In the genomic region with DNA sequence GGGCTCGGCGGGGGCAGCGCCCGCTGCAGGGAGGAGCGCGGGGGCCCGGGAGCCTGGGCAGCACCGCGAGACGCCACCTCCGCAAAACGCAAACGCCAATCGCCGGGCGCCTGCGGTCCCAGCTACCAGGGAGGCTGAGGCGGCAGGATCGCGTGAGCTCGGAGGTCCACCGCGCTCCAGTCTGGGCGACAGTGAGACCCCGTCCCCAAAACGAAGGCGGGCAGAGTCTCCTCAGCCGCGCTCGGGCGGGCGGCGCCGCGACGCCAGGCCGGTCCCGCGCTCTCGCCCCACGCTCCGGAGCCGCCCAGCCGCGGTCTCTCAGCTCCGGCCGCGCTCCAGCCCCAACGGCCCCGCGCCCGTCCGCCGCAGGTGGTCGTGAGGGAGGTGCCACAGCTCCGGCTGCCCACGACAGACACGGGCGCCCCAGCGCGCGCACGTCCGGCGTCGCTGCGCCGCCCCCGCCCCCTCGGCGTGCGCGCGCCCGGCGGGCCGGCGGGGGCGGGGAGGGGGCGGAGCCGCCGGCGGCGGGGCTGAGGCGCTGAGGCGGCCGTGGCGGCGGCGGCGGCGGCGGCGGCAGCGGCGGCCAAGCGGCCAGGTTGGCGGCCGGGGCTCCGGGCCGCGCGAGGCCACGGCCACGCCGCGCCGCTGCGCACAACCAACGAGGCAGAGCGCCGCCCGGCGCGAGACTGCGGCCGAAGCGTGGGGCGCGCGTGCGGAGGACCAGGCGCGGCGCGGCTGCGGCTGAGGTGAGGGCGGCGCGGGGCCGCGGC, we compare ENCODE assay signal across 1 cellular context.
TF ChIP-seq lines count a peak whose summit lies in the region.

A gene with protein sequence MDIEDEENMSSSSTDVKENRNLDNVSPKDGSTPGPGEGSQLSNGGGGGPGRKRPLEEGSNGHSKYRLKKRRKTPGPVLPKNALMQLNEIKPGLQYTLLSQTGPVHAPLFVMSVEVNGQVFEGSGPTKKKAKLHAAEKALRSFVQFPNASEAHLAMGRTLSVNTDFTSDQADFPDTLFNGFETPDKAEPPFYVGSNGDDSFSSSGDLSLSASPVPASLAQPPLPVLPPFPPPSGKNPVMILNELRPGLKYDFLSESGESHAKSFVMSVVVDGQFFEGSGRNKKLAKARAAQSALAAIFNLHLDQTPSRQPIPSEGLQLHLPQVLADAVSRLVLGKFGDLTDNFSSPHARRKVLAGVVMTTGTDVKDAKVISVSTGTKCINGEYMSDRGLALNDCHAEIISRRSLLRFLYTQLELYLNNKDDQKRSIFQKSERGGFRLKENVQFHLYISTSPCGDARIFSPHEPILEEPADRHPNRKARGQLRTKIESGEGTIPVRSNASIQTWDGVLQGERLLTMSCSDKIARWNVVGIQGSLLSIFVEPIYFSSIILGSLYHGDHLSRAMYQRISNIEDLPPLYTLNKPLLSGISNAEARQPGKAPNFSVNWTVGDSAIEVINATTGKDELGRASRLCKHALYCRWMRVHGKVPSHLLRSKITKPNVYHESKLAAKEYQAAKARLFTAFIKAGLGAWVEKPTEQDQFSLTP (plus strand): TSS at position 533 of the 770 bp plus-strand sequence. CDS start 97,077 bp downstream, outside the sequence.

TF ChIP-seq in HEK293, 187 proteins besides CTCF, POLR2A, EP300 and RAD21 (continued from another document and continues in another):
- TF ChIP-seq, protein P1, sequence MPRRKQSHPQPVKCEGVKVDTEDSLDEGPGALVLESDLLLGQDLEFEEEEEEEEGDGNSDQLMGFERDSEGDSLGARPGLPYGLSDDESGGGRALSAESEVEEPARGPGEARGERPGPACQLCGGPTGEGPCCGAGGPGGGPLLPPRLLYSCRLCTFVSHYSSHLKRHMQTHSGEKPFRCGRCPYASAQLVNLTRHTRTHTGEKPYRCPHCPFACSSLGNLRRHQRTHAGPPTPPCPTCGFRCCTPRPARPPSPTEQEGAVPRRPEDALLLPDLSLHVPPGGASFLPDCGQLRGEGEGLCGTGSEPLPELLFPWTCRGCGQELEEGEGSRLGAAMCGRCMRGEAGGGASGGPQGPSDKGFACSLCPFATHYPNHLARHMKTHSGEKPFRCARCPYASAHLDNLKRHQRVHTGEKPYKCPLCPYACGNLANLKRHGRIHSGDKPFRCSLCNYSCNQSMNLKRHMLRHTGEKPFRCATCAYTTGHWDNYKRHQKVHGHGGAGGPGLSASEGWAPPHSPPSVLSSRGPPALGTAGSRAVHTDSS (tag by site-specific recombination; IDR thresholded peaks at IDR 0.05), result peak; percentile 33; the same call in 1 of the 2 replicates
- no peak for TF ChIP-seq ZNF37A (tag by site-specific recombination; IDR thresholded peaks at IDR 0.05)
- no peak for TF ChIP-seq ZNF843 (tag by site-specific recombination; IDR thresholded peaks at IDR 0.05)
- TF ChIP-seq ZBTB11 (tag by site-specific recombination; conservative IDR thresholded peaks at IDR 0.05; ENCODE audit: low read depth), result no peak
- no peak for TF ChIP-seq ZNF529 (tag by site-specific recombination; IDR thresholded peaks at IDR 0.05; ENCODE audit: insufficient replicate concordance)
- TF ChIP-seq ZSCAN23 (tag by site-specific recombination; IDR thresholded peaks at IDR 0.05), result no peak
- no peak for TF ChIP-seq ZNF449 (tag by site-specific recombination; IDR thresholded peaks at IDR 0.05)
- no peak for TF ChIP-seq ZNF510 (tag by site-specific recombination; IDR thresholded peaks at IDR 0.05; ENCODE audit: insufficient replicate concordance)
- no peak for TF ChIP-seq ZNF560 (tag by site-specific recombination; IDR thresholded peaks at IDR 0.05; ENCODE audit: borderline replicate concordance)
- TF ChIP-seq, protein P2, sequence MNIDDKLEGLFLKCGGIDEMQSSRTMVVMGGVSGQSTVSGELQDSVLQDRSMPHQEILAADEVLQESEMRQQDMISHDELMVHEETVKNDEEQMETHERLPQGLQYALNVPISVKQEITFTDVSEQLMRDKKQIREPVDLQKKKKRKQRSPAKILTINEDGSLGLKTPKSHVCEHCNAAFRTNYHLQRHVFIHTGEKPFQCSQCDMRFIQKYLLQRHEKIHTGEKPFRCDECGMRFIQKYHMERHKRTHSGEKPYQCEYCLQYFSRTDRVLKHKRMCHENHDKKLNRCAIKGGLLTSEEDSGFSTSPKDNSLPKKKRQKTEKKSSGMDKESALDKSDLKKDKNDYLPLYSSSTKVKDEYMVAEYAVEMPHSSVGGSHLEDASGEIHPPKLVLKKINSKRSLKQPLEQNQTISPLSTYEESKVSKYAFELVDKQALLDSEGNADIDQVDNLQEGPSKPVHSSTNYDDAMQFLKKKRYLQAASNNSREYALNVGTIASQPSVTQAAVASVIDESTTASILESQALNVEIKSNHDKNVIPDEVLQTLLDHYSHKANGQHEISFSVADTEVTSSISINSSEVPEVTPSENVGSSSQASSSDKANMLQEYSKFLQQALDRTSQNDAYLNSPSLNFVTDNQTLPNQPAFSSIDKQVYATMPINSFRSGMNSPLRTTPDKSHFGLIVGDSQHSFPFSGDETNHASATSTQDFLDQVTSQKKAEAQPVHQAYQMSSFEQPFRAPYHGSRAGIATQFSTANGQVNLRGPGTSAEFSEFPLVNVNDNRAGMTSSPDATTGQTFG (tag by site-specific recombination; IDR thresholded peaks at IDR 0.05; ENCODE audit: borderline replicate concordance), result no peak
- 0 out of 2 replicates have a peak, but pooled peaks have one; percentile 14 for TF ChIP-seq SP7 (tag by site-specific recombination; IDR thresholded peaks at IDR 0.05)
- no peak for TF ChIP-seq SETDB1 (IDR thresholded peaks at IDR 0.05; ENCODE audit: insufficient read length, low read length)
- TF ChIP-seq, protein P3, sequence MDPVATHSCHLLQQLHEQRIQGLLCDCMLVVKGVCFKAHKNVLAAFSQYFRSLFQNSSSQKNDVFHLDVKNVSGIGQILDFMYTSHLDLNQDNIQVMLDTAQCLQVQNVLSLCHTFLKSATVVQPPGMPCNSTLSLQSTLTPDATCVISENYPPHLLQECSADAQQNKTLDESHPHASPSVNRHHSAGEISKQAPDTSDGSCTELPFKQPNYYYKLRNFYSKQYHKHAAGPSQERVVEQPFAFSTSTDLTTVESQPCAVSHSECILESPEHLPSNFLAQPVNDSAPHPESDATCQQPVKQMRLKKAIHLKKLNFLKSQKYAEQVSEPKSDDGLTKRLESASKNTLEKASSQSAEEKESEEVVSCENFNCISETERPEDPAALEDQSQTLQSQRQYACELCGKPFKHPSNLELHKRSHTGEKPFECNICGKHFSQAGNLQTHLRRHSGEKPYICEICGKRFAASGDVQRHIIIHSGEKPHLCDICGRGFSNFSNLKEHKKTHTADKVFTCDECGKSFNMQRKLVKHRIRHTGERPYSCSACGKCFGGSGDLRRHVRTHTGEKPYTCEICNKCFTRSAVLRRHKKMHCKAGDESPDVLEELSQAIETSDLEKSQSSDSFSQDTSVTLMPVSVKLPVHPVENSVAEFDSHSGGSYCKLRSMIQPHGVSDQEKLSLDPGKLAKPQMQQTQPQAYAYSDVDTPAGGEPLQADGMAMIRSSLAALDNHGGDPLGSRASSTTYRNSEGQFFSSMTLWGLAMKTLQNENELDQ (tag by site-specific recombination; IDR thresholded peaks at IDR 0.05; ENCODE audit: low read depth), result no peak
- TF ChIP-seq HOXA7 (CRISPR knock-in tag; IDR thresholded peaks at IDR 0.05; ENCODE audit: borderline replicate concordance), result no peak
- TF ChIP-seq ZNF23 (tag by site-specific recombination; IDR thresholded peaks at IDR 0.05; ENCODE audit: borderline replicate concordance), result no peak
- TF ChIP-seq ZBTB1 (tag by site-specific recombination; IDR thresholded peaks at IDR 0.05), result 0 out of 2 replicates have a peak, but pooled peaks have one; percentile 42
- TF ChIP-seq ZNF10 (tag by site-specific recombination; IDR thresholded peaks at IDR 0.05), result no peak
- no peak for TF ChIP-seq ZNF239 (tag by site-specific recombination; IDR thresholded peaks at IDR 0.05)
- TF ChIP-seq SCRT2 (tag by site-specific recombination; IDR thresholded peaks at IDR 0.05), result no peak
- no peak for TF ChIP-seq KLF8 (tag by site-specific recombination; IDR thresholded peaks at IDR 0.05)
- no peak for TF ChIP-seq ZNF138 (tag by site-specific recombination; IDR thresholded peaks at IDR 0.05; ENCODE audit: borderline replicate concordance)
- no peak for TF ChIP-seq SALL2 (tag by site-specific recombination; IDR thresholded peaks at IDR 0.05; ENCODE audit: borderline replicate concordance)
- no peak for TF ChIP-seq TRIM28 (IDR thresholded peaks at IDR 0.05; ENCODE audit: borderline replicate concordance, low read length)
- no peak for TF ChIP-seq ZNF530 (tag by site-specific recombination; IDR thresholded peaks at IDR 0.05; ENCODE audit: low read depth)
- no peak for TF ChIP-seq OVOL3 (tag by site-specific recombination; IDR thresholded peaks at IDR 0.05)
- no peak for TF ChIP-seq PRDM10 (tag by site-specific recombination; IDR thresholded peaks at IDR 0.05)
- TF ChIP-seq, protein P4, sequence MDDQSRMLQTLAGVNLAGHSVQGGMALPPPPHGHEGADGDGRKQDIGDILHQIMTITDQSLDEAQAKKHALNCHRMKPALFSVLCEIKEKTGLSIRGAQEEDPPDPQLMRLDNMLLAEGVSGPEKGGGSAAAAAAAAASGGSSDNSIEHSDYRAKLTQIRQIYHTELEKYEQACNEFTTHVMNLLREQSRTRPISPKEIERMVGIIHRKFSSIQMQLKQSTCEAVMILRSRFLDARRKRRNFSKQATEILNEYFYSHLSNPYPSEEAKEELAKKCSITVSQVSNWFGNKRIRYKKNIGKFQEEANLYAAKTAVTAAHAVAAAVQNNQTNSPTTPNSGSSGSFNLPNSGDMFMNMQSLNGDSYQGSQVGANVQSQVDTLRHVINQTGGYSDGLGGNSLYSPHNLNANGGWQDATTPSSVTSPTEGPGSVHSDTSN (CRISPR knock-in tag; IDR thresholded peaks at IDR 0.05), result peak; percentile 30
- peak; percentile 56; the same call in 1 of the 2 replicates for TF ChIP-seq GLIS2 (tag by site-specific recombination; IDR thresholded peaks at IDR 0.05)
- no peak for TF ChIP-seq ZNF585B (tag by site-specific recombination; IDR thresholded peaks at IDR 0.05)
- TF ChIP-seq ZNF266 (tag by site-specific recombination; IDR thresholded peaks at IDR 0.05; ENCODE audit: low read depth), result no peak
- TF ChIP-seq ZNF785 (tag by site-specific recombination; IDR thresholded peaks at IDR 0.05), result 0 out of 2 replicates have a peak, but pooled peaks have one; percentile 44
- no peak for TF ChIP-seq ZNF202 (tag by site-specific recombination; IDR thresholded peaks at IDR 0.05; ENCODE audit: borderline replicate concordance)
- TF ChIP-seq ZSCAN30 (tag by site-specific recombination; IDR thresholded peaks at IDR 0.05), result no peak
- TF ChIP-seq ZBTB20 (tag by site-specific recombination; IDR thresholded peaks at IDR 0.05), result no peak; the same call in 1 of the 2 replicates
- TF ChIP-seq ZNF791 (tag by site-specific recombination; IDR thresholded peaks at IDR 0.05), result no peak
- TF ChIP-seq ZBTB7A (tag by site-specific recombination; IDR thresholded peaks at IDR 0.05; ENCODE audit: low read depth), result no peak
- no peak for TF ChIP-seq ZNF292 (tag by site-specific recombination; IDR thresholded peaks at IDR 0.05; ENCODE audit: borderline replicate concordance, low read depth)
- TF ChIP-seq ZNF248 (tag by site-specific recombination; IDR thresholded peaks at IDR 0.05), result no peak
